Comparison of ENCODE assay signal across 1 cellular context in genomic region chr5:135141303-135142268, GRCh38.
TF ChIP-seq lines count a peak whose summit lies in the region.

No MANE protein-coding gene starts in this region.

TF ChIP-seq in HepG2, 621 proteins besides CTCF, POLR2A, EP300 and RAD21 (continued from another document and continues in another):
- TF ChIP-seq ZNF800 (CRISPR knock-in tag; IDR thresholded peaks at IDR 0.05), result no peak
- no peak for TF ChIP-seq ZNF407 (CRISPR knock-in tag; IDR thresholded peaks at IDR 0.05; ENCODE audit: not compliant biosample characterization)
- TF ChIP-seq, protein P1, sequence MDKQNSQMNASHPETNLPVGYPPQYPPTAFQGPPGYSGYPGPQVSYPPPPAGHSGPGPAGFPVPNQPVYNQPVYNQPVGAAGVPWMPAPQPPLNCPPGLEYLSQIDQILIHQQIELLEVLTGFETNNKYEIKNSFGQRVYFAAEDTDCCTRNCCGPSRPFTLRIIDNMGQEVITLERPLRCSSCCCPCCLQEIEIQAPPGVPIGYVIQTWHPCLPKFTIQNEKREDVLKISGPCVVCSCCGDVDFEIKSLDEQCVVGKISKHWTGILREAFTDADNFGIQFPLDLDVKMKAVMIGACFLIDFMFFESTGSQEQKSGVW (CRISPR knock-in tag; IDR thresholded peaks at IDR 0.05; ENCODE audit: borderline replicate concordance), result no peak
- no peak for TF ChIP-seq ZNF569 (CRISPR knock-in tag; IDR thresholded peaks at IDR 0.05; ENCODE audit: borderline replicate concordance)
- no peak for TF ChIP-seq JARID2 (CRISPR knock-in tag; IDR thresholded peaks at IDR 0.05; ENCODE audit: insufficient replicate concordance)
- TF ChIP-seq ZNF616 (CRISPR knock-in tag; IDR thresholded peaks at IDR 0.05; ENCODE audit: low read depth), result 0 out of 2 replicates have a peak, but pooled peaks have one; percentile 25
- TF ChIP-seq JDP2 (CRISPR knock-in tag; IDR thresholded peaks at IDR 0.05; ENCODE audit: borderline replicate concordance), result no peak
- no peak for TF ChIP-seq FOXA1 (IDR thresholded peaks at IDR 0.05)
- TF ChIP-seq FOXA1 (CRISPR knock-in tag; IDR thresholded peaks at IDR 0.05), result peak; percentile 78
- TF ChIP-seq ZNF414 (CRISPR knock-in tag; IDR thresholded peaks at IDR 0.05), result no peak
- no peak for TF ChIP-seq AHR (CRISPR knock-in tag; IDR thresholded peaks at IDR 0.05)
- TF ChIP-seq, protein P2, sequence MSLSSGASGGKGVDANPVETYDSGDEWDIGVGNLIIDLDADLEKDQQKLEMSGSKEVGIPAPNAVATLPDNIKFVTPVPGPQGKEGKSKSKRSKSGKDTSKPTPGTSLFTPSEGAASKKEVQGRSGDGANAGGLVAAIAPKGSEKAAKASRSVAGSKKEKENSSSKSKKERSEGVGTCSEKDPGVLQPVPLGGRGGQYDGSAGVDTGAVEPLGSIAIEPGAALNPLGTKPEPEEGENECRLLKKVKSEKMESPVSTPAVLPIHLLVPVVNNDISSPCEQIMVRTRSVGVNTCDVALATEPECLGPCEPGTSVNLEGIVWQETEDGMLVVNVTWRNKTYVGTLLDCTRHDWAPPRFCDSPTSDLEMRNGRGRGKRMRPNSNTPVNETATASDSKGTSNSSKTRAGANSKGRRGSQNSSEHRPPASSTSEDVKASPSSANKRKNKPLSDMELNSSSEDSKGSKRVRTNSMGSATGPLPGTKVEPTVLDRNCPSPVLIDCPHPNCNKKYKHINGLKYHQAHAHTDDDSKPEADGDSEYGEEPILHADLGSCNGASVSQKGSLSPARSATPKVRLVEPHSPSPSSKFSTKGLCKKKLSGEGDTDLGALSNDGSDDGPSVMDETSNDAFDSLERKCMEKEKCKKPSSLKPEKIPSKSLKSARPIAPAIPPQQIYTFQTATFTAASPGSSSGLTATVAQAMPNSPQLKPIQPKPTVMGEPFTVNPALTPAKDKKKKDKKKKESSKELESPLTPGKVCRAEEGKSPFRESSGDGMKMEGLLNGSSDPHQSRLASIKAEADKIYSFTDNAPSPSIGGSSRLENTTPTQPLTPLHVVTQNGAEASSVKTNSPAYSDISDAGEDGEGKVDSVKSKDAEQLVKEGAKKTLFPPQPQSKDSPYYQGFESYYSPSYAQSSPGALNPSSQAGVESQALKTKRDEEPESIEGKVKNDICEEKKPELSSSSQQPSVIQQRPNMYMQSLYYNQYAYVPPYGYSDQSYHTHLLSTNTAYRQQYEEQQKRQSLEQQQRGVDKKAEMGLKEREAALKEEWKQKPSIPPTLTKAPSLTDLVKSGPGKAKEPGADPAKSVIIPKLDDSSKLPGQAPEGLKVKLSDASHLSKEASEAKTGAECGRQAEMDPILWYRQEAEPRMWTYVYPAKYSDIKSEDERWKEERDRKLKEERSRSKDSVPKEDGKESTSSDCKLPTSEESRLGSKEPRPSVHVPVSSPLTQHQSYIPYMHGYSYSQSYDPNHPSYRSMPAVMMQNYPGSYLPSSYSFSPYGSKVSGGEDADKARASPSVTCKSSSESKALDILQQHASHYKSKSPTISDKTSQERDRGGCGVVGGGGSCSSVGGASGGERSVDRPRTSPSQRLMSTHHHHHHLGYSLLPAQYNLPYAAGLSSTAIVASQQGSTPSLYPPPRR (CRISPR knock-in tag; IDR thresholded peaks at IDR 0.05; ENCODE audit: borderline replicate concordance), result 0 out of 2 replicates have a peak, but pooled peaks have one; percentile 16
- TF ChIP-seq U2AF2 (IDR thresholded peaks at IDR 0.05; ENCODE audit: low read depth, low read length), result no peak
- no peak for TF ChIP-seq NR3C1 (CRISPR knock-in tag; IDR thresholded peaks at IDR 0.05)
- no peak for TF ChIP-seq PRPF4 (IDR thresholded peaks at IDR 0.05; ENCODE audit: low read depth, low read length, poor library complexity, severe bottlenecking)
- TF ChIP-seq ZNF891 (CRISPR knock-in tag; IDR thresholded peaks at IDR 0.05), result no peak
- TF ChIP-seq HDAC6 (IDR thresholded peaks at IDR 0.05; ENCODE audit: low read depth, low read length), result no peak
- no peak for TF ChIP-seq ZMAT5 (CRISPR knock-in tag; IDR thresholded peaks at IDR 0.05; ENCODE audit: borderline replicate concordance, low read depth)
- TF ChIP-seq CCDC6 (CRISPR knock-in tag; IDR thresholded peaks at IDR 0.05), result no peak
- no peak for TF ChIP-seq SNAI1 (CRISPR knock-in tag; IDR thresholded peaks at IDR 0.05; ENCODE audit: borderline replicate concordance)
- peak; percentile 59 for TF ChIP-seq NR2F2 (IDR thresholded peaks at IDR 0.05; ENCODE audit: borderline replicate concordance, low read depth)
- no peak for TF ChIP-seq TAF15 (IDR thresholded peaks at IDR 0.05; ENCODE audit: low read depth, low read length, poor library complexity, severe bottlenecking)
- no peak for TF ChIP-seq KLF16 (CRISPR knock-in tag; IDR thresholded peaks at IDR 0.05)
- no peak for TF ChIP-seq MBNL3 (CRISPR knock-in tag; conservative IDR thresholded peaks at IDR 0.05)
- TF ChIP-seq NCOA2 (CRISPR knock-in tag; IDR thresholded peaks at IDR 0.05), result no peak
- TF ChIP-seq, protein P3, sequence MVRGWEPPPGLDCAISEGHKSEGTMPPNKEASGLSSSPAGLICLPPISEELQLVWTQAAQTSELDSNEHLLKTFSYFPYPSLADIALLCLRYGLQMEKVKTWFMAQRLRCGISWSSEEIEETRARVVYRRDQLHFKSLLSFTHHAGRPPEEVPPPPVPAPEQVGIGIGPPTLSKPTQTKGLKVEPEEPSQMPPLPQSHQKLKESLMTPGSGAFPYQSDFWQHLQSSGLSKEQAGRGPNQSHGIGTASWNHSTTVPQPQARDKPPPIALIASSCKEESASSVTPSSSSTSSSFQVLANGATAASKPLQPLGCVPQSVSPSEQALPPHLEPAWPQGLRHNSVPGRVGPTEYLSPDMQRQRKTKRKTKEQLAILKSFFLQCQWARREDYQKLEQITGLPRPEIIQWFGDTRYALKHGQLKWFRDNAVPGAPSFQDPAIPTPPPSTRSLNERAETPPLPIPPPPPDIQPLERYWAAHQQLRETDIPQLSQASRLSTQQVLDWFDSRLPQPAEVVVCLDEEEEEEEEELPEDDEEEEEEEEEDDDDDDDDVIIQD (CRISPR knock-in tag; IDR thresholded peaks at IDR 0.05; ENCODE audit: low read depth), result no peak
- no peak for TF ChIP-seq NBN (conservative IDR thresholded peaks at IDR 0.05)
- TF ChIP-seq ZNF383 (CRISPR knock-in tag; IDR thresholded peaks at IDR 0.05; ENCODE audit: borderline replicate concordance), result no peak
- TF ChIP-seq, protein P4, sequence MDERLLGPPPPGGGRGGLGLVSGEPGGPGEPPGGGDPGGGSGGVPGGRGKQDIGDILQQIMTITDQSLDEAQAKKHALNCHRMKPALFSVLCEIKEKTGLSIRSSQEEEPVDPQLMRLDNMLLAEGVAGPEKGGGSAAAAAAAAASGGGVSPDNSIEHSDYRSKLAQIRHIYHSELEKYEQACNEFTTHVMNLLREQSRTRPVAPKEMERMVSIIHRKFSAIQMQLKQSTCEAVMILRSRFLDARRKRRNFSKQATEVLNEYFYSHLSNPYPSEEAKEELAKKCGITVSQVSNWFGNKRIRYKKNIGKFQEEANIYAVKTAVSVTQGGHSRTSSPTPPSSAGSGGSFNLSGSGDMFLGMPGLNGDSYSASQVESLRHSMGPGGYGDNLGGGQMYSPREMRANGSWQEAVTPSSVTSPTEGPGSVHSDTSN (CRISPR knock-in tag; IDR thresholded peaks at IDR 0.05), result no peak
- TF ChIP-seq GTF2F1 (IDR thresholded peaks at IDR 0.05; ENCODE audit: low read length), result no peak
- TF ChIP-seq, protein P5, sequence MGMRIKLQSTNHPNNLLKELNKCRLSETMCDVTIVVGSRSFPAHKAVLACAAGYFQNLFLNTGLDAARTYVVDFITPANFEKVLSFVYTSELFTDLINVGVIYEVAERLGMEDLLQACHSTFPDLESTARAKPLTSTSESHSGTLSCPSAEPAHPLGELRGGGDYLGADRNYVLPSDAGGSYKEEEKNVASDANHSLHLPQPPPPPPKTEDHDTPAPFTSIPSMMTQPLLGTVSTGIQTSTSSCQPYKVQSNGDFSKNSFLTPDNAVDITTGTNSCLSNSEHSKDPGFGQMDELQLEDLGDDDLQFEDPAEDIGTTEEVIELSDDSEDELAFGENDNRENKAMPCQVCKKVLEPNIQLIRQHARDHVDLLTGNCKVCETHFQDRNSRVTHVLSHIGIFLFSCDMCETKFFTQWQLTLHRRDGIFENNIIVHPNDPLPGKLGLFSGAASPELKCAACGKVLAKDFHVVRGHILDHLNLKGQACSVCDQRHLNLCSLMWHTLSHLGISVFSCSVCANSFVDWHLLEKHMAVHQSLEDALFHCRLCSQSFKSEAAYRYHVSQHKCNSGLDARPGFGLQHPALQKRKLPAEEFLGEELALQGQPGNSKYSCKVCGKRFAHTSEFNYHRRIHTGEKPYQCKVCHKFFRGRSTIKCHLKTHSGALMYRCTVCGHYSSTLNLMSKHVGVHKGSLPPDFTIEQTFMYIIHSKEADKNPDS (CRISPR knock-in tag; IDR thresholded peaks at IDR 0.05), result no peak
- TF ChIP-seq NR1H2 (CRISPR knock-in tag; IDR thresholded peaks at IDR 0.05; ENCODE audit: borderline replicate concordance, low read depth), result no peak
- TF ChIP-seq SRSF9 (IDR thresholded peaks at IDR 0.05; ENCODE audit: borderline replicate concordance, insufficient read depth, low read depth, low read length, poor library complexity, severe bottlenecking), result no peak
- no peak for TF ChIP-seq PAWR (CRISPR knock-in tag; IDR thresholded peaks at IDR 0.05; ENCODE audit: borderline replicate concordance)
- TF ChIP-seq PBX3 (CRISPR knock-in tag; IDR thresholded peaks at IDR 0.05; ENCODE audit: borderline replicate concordance), result no peak
